10 cellular contexts compared by ENCODE assay signal in genomic region chr14:35333347-35333730, GRCh38. TPM values are rescaled to one million over a fixed set of nuclear protein-coding genes. Genes with fewer than 3 reads are reported as not detected.
DNase-seq lines count a peak whose midpoint lies in the region; ATAC-seq and TF ChIP-seq lines count a peak whose summit lies in the region.
"Had no signal": no experiment of that assay in that cellular context is flagged by ENCODE, and none has a peak within 500 bp of the region (broad histone marks: within the 10 kb centered on the region; RNA-seq: fewer than 3 reads in every experiment).

No MANE protein-coding gene starts in this region.

- no peak overlapping the region for H3K27ac ChIP-seq in SK-N-SH (ENCODE audit: low read depth in 2 of 2, low read length in 1 of 2)
- peak overlapping the region; percentile 97 for H3K27ac ChIP-seq in RWPE1
- peak overlapping the region; percentile 88 to 98 for H3K27ac ChIP-seq in esophagus (ENCODE audit: low read depth in 2 of 2, low read length in 1 of 2)

- H3K4me3 Mint-ChIP-seq in stimulated activated effector memory CD8-positive, alpha-beta T cell treated with anti-CD3 and anti-CD28 coated beads, Interleukin-12 subunit alpha, Interleukin-12 subunit beta, amount 100 ng/mL, for 72 hours = peak overlapping the region; percentile 69

- no peak overlapping the region for H3K4me3 ChIP-seq in SK-N-SH (ENCODE audit: low read depth in 2 of 2, low read length in 1 of 2)
- H3K4me3 ChIP-seq in esophagus (ENCODE audit: low read depth in 1 of 2, low read length in 2 of 2) = no peak overlapping the region
- H3K4me3 ChIP-seq: testis had no signal

- H3F3A ChIP-seq in SK-N-SH (replicated peaks; ENCODE audit: insufficient read depth) = no peaks in the 10 kb centered on the region

- H3K36me3 ChIP-seq in SK-N-SH (replicated peaks in 1 of 2; ENCODE audit: control insufficient read depth in 1 of 2, insufficient read depth in 2 of 2, low read length in 1 of 2) = no peaks in the 10 kb centered on the region
- H3K36me3 ChIP-seq in esophagus (ENCODE audit: control insufficient read depth in 2 of 2, insufficient read depth in 2 of 2, low read length in 1 of 2) = no peaks in the 10 kb centered on the region

- CTCF ChIA-PET in SK-N-SH (lab: Yijun Ruan, JAX) = interaction anchor here (0.6 to 1.6 kb wide), 3 partner anchors 79 to 624 kb away, joined by 3 to 5 read pairs (median 4); no protein-coding TSS in a partner anchor
- CTCF ChIA-PET in RWPE1 (lab: Yijun Ruan, JAX) = interaction anchor here (1.2 kb wide), 1 partner anchor 104 kb away, joined by 4 read pairs; no protein-coding TSS in a partner anchor

- TF ChIP-seq RAD21 in SK-N-SH (IDR thresholded peaks at IDR 0.05; ENCODE audit: low read length) = no peak

- 89% methylated on average over 7 of the region's 7 CpGs for WGBS in SK-N-SH (ENCODE audit: low lambda C conversion rate)
- 53% methylated on average over 7 of the region's 7 CpGs for WGBS in esophagus, 2 donors

- no peaks in the 10 kb centered on the region for H4K20me1 ChIP-seq in SK-N-SH (ENCODE audit: insufficient read depth)

- H3K4me2 ChIP-seq in SK-N-SH = no peak overlapping the region

- no peaks in the 10 kb centered on the region for H3K9me3 Mint-ChIP-seq in stimulated activated effector memory CD8-positive, alpha-beta T cell treated with anti-CD3 and anti-CD28 coated beads, Interleukin-12 subunit alpha, Interleukin-12 subunit beta, amount 100 ng/mL, for 72 hours

- no peaks in the 10 kb centered on the region for H3K9me2 ChIP-seq in SK-N-SH

- TF ChIP-seq CTCF in SK-N-SH (IDR thresholded peaks at IDR 0.05) (no peak), RWPE1 (conservative IDR thresholded peaks at IDR 0.05; ENCODE audit: low read depth) (no peak)

- no peaks in the 10 kb centered on the region for H3K36me3 Mint-ChIP-seq in stimulated activated effector memory CD8-positive, alpha-beta T cell treated with anti-CD3 and anti-CD28 coated beads, Interleukin-12 subunit alpha, Interleukin-12 subunit beta, amount 100 ng/mL, for 72 hours

- no peak overlapping the region for H2AFZ ChIP-seq in SK-N-SH (ENCODE audit: low read depth)

- H3K4me1 ChIP-seq in SK-N-SH (ENCODE audit: control insufficient read depth in 1 of 2, insufficient read depth in 2 of 2, low read depth in 1 of 2, low read length in 1 of 2) (peaks cover 0 to 22% of the 10 kb centered on the region in 2 experiments; a peak in 1 of 4 replicates), esophagus (ENCODE audit: control insufficient read depth in 2 of 2, insufficient read depth in 2 of 2, low read length in 1 of 2) (peaks cover 16 to 41% of the 10 kb centered on the region in 2 donors)

- H3K27me3 ChIP-seq in SK-N-SH (ENCODE audit: insufficient read depth) = no peaks in the 10 kb centered on the region
- H3K27me3 ChIP-seq in esophagus (ENCODE audit: control insufficient read depth in 1 of 2, insufficient read depth in 2 of 2, low read length in 2 of 2) = no peaks in the 10 kb centered on the region
- H3K27me3 ChIP-seq: testis had no signal

- peak overlapping the region; percentile 99 for H3K27ac Mint-ChIP-seq in stimulated activated effector memory CD8-positive, alpha-beta T cell treated with anti-CD3 and anti-CD28 coated beads, Interleukin-12 subunit alpha, Interleukin-12 subunit beta, amount 100 ng/mL, for 72 hours

- H3K9me3 ChIP-seq in SK-N-SH = no peaks in the 10 kb centered on the region
- H3K9me3 ChIP-seq in esophagus (ENCODE audit: control insufficient read depth in 2 of 2, insufficient read depth in 1 of 2, low read depth in 1 of 2, low read length in 1 of 2) = no peaks in the 10 kb centered on the region
- H3K9me3 ChIP-seq: testis had no signal

- POLR2A ChIA-PET in SK-N-SH (lab: Yijun Ruan, JAX) = interaction anchor here (0.6 to 1.1 kb wide), 2 partner anchors 71 to 101 kb away, joined by 3 to 4 read pairs; partner anchors contain the start of gene NFKBIA
- POLR2A ChIA-PET in RWPE1 (lab: Yijun Ruan, JAX; ENCODE audit: low non-redundant PET) = interaction anchor here (0.8 to 0.9 kb wide), 2 partner anchors 37 to 70 kb away, joined by 3 read pairs; no protein-coding TSS in a partner anchor

- DNase-seq in SK-N-SH = peak; percentile 18
- no peak for DNase-seq in RWPE1 (ENCODE audit: low spot score)
- DNase-seq in stimulated activated effector memory CD8-positive, alpha-beta T cell treated with anti-CD3 and anti-CD28 coated beads, Interleukin-12 subunit alpha, Interleukin-12 subunit beta, amount 100 ng/mL, for 72 hours (ENCODE audit: low spot score in 2 of 2) = no peak
- DNase-seq in HCEC 1CT = no peak
- no peak for DNase-seq in NAMALWA (ENCODE audit: low spot score)
- no peak for DNase-seq in NCI-H1105 (lab: John Stamatoyannopoulos, UW)
- DNase-seq: NCI-H2081 treated with DMSO at 0.1 percent for 48 hours, testis had no signal

- H3K4me1 Mint-ChIP-seq in stimulated activated effector memory CD8-positive, alpha-beta T cell treated with anti-CD3 and anti-CD28 coated beads, Interleukin-12 subunit alpha, Interleukin-12 subunit beta, amount 100 ng/mL, for 72 hours = peaks cover 32% of the 10 kb centered on the region

- H3K79me2 ChIP-seq in SK-N-SH (ENCODE audit: insufficient read depth) = no peaks in the 10 kb centered on the region

- TF ChIP-seq EP300 in SK-N-SH (IDR thresholded peaks at IDR 0.05; ENCODE audit: borderline replicate concordance in 1 of 2, low read depth in 1 of 2, low read length in 1 of 2) = no peak

- no peak overlapping the region for H3K9ac ChIP-seq in SK-N-SH

- no peak for ATAC-seq in SK-N-SH treated with all-trans-retinoic acid at 6 μM for 48 hours
- ATAC-seq in stimulated activated effector memory CD8-positive, alpha-beta T cell treated with anti-CD3 and anti-CD28 coated beads, Interleukin-12 subunit alpha, Interleukin-12 subunit beta, amount 100 ng/mL, for 72 hours = peak; percentile 2

TF ChIP-seq in SK-N-SH, 30 proteins besides CTCF, POLR2A, EP300 and RAD21 (continues in another document):
- TF ChIP-seq TCF12 (IDR thresholded peaks at IDR 0.05) (no peak), SMC3 (IDR thresholded peaks at IDR 0.05; ENCODE audit: low read depth, low read length) (no peak), MAX (IDR thresholded peaks at IDR 0.05; ENCODE audit: low read depth) (no peak), USF2 (IDR thresholded peaks at IDR 0.05; ENCODE audit: borderline replicate concordance, low read depth, low read length) (no peak), MEF2A (IDR thresholded peaks at IDR 0.05; ENCODE audit: borderline replicate concordance, low read depth) (no peak), RCOR1 (IDR thresholded peaks at IDR 0.05; ENCODE audit: low read length) (no peak), TEAD4 (IDR thresholded peaks at IDR 0.05; ENCODE audit: borderline replicate concordance, insufficient read depth) (no peak), RFX5 (IDR thresholded peaks at IDR 0.05; ENCODE audit: low read length) (no peak)

TF ChIP-seq in SK-N-SH treated with all-trans-retinoic acid at 6 μM for 48 hours, 23 proteins besides CTCF, POLR2A, EP300 and RAD21 (continues in another document):
- TF ChIP-seq TSHZ2 (CRISPR knock-in tag; IDR thresholded peaks at IDR 0.05) (no peak), POU6F1 (CRISPR knock-in tag; IDR thresholded peaks at IDR 0.05; ENCODE audit: borderline replicate concordance, low read depth) (no peak), ZNF565 (CRISPR knock-in tag; conservative IDR thresholded peaks at IDR 0.05; ENCODE audit: low read depth) (no peak), TCF4 (CRISPR knock-in tag; IDR thresholded peaks at IDR 0.05; ENCODE audit: borderline replicate concordance) (no peak), CSDC2 (CRISPR knock-in tag; IDR thresholded peaks at IDR 0.05) (no peak), GLIS3 (CRISPR knock-in tag; IDR thresholded peaks at IDR 0.05) (no peak)

RNA-seq across cellular contexts. Expression of gene PSMA6, which starts 41.2 kb away (rescaled TPM):
- polyA plus RNA-seq in SK-N-SH (2012; rRNA removed) (174 and 227 TPM in 2 replicates), esophagus (100 to 1,000 TPM in 1 of 2 donors, 10 to 100 TPM in 1; 92.3 to 156 TPM)
- polyA plus RNA-seq in SK-N-SH (2012; cell fraction: cytosol; rRNA removed) = 237 and 272 TPM in 2 replicates
- polyA plus RNA-seq in SK-N-SH (2012; cell fraction: nucleus; rRNA removed) = 74.5 and 150 TPM in 2 replicates

Comparison
In these comparisons a context has a peak if more than half of its experiments do, and no peak if none do; other contexts are left out.
1. H3K27ac ChIP-seq: peak in RWPE1 (single experiment) and esophagus (2 of 2); none in SK-N-SH (0 of 2).